Comparison of ENCODE assay signal across 27 cellular contexts in genomic region chr22:49507607-49508292, GRCh38.
"Had no signal": no experiment of that assay in that cellular context is flagged by ENCODE, and none has a peak within 500 bp of the region (broad histone marks: within the 10 kb centered on the region; RNA-seq: fewer than 3 reads in every experiment).

No MANE protein-coding gene starts in this region.

- H3K27me3 Mint-ChIP-seq: activated CD4-positive, alpha-beta T cell treated with anti-CD3 and anti-CD28 coated beads, Interleukin-2, amount 10 ng/mL, durations not matched to agents 24 days and 14 days; activated T-helper 17 cell treated with anti-CD3 and anti-CD28 coated beads, Interleukin-2, amount 50 U/mL, for 72 hours; IgD-negative memory B cell had no signal

- DNase-seq: activated CD4-positive, alpha-beta T cell treated with anti-CD3 and anti-CD28 coated beads, Interleukin-2, amount 10 ng/mL, durations not matched to agents 24 days and 14 days; activated CD4-positive, alpha-beta T cell treated with anti-CD3 and anti-CD28 coated beads, Interleukin-2, amount 50 U/mL, for 4 hours; activated CD8-positive, alpha-beta memory T cell treated with anti-CD3 and anti-CD28 coated beads, Interleukin-2, amount 50 U/mL, for 4 hours; activated gamma-delta T cell treated with Interleukin-2 at 50 U/mL for 16 hours; activated naive CD4-positive, alpha-beta T cell treated with anti-CD3 and anti-CD28 coated beads for 36 hours; activated T-cell treated with anti-CD3 and anti-CD28 coated beads for 4 hours; activated T-cell treated with anti-CD3 and anti-CD28 coated beads, Interleukin-2, amount 50 U/mL, for 72 hours; adrenal gland; body of pancreas; Karpas-422; KBM-7; NCI-H1105; NCI-H1417 treated with DMSO at 0.1 percent for 48 hours; NCI-H187 treated with DMSO at 0.1 percent for 48 hours; NCI-H2081; NCI-H2171 treated with DMSO at 0.1 percent for 48 hours; NCI-H226; NCI-H526; NCI-H774; PC-9 had no signal

- H3K36me3 ChIP-seq: adrenal gland, breast epithelium had no signal

- H3K4me1 ChIP-seq: adrenal gland, body of pancreas, breast epithelium had no signal

- H3K4me1 Mint-ChIP-seq: activated T-helper 17 cell treated with anti-CD3 and anti-CD28 coated beads, Interleukin-2, amount 50 U/mL, for 72 hours had no signal

- H3K27ac Mint-ChIP-seq: activated CD4-positive, alpha-beta T cell treated with anti-CD3 and anti-CD28 coated beads, Interleukin-2, amount 10 ng/mL, durations not matched to agents 24 days and 14 days; activated naive CD4-positive, alpha-beta T cell treated with anti-CD3 and anti-CD28 coated beads for 36 hours; activated naive CD4-positive, alpha-beta T cell treated with anti-CD3 and anti-CD28 coated beads, Interleukin-2, amount 50 U/mL, for 72 hours; activated T-cell treated with anti-CD3 and anti-CD28 coated beads, Interleukin-2, amount 50 U/mL, for 72 hours; activated T-helper 17 cell treated with anti-CD3 and anti-CD28 coated beads, Interleukin-2, amount 50 U/mL, for 72 hours; IgD-negative memory B cell; T-helper 1 cell treated with Interleukin-12 subunit alpha and Interleukin-12 subunit beta and Interleukin-4 antibody, amounts not matched to agents 30 μg/mL and 1 μg/mL, for 36 hours; T-helper 2 cell treated with Interferon-gamma antibody and Interleukin-4, amounts not matched to agents 5 μg/mL and 100 μg/mL, for 36 hours had no signal

- H3K4me3 ChIP-seq: adrenal gland, body of pancreas, breast epithelium, PC-9 had no signal

- H3K4me3 Mint-ChIP-seq: activated CD4-positive, alpha-beta T cell treated with anti-CD3 and anti-CD28 coated beads, Interleukin-2, amount 10 ng/mL, durations not matched to agents 24 days and 14 days; activated naive CD4-positive, alpha-beta T cell treated with anti-CD3 and anti-CD28 coated beads for 36 hours; activated T-cell treated with anti-CD3 and anti-CD28 coated beads, Interleukin-2, amount 50 U/mL, for 72 hours; activated T-helper 17 cell treated with anti-CD3 and anti-CD28 coated beads, Interleukin-2, amount 50 U/mL, for 72 hours; IgD-negative memory B cell; T-helper 1 cell treated with Interleukin-12 subunit alpha and Interleukin-12 subunit beta and Interleukin-4 antibody, amounts not matched to agents 30 μg/mL and 1 μg/mL, for 36 hours; T-helper 2 cell treated with Interferon-gamma antibody and Interleukin-4, amounts not matched to agents 5 μg/mL and 100 μg/mL, for 36 hours had no signal

- H3K27me3 ChIP-seq: adrenal gland, body of pancreas had no signal

- H3K27ac ChIP-seq: adrenal gland, body of pancreas, breast epithelium, PC-9, RWPE1 had no signal
